ENCODE assay signal across 8 cellular contexts in the genomic region with DNA sequence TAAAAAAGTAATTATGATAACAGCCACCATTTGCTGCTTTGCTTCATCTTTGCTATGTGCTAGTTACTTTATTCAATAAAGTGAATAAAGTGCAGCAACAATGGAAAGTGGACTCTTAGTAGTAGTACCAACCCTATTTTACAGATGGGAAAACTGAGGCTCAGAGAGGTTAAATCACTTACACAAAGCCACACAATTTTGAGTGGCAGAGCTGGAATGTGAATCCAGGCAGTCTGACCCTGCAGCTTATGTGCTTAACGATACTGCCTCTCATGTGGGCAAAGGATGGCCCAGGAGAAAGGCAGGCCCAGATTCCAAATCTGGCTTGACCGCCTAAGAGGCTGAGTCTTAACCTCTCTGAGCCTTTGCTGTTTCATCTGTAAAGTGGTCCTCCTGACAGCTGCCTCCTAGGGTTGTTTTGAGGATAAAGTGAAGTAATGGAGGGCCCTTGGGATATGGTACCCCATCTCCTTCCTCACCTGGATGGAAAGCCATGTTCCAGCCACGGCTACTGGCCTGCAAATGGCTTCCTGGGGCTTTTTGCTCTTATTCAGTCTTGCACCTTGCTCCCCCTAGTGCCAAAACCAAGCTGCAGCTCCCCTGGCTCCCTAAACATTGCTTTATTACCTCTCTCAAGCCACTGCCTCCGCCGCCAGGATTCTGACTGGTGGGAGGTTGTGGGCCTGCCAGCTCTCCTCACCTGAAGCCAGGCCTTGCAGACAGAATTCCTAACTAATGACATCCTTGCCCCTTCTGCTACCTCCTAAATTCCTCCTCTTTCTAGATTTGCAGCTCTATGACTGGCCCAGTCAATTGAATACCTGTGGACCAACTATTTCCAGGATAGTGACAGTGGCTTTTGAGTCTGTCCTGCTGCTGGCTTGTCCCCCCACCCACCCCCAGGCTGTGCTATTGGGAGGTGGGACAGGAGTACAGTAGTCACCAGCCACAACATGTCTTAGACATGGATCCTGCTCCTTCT.
A peak's percentile ranks its signal among the peaks of the same experiment; 100 is the strongest.
DNase-seq lines count a peak whose midpoint lies in the region; ATAC-seq and TF ChIP-seq lines count a peak whose summit lies in the region.

No MANE protein-coding gene starts in this region.

- peaks cover 20 to 33% of the 10 kb centered on the region in 2 donors for H3K4me1 ChIP-seq in thyroid gland

- no peak overlapping the region for H3K4me3 ChIP-seq in thyroid gland (replicated peaks in 1 of 3)

- DNase-seq in AG20443 (ENCODE audit: low spot score) (peak; percentile 57), GM19240 (ENCODE audit: insufficient read length, low spot score) (peak; percentile 4), NCI-H460 (ENCODE audit: extremely low read depth, low read depth) (peak; percentile 56), dermis microvascular lymphatic vessel endothelial cell (ENCODE audit: low read depth in 2 of 2) (peak; percentile 48 to 64), natural killer cell (peak; percentile 40), thyroid gland (peak; percentile 52 to 57)
- peak; percentile 60 for DNase-seq in activated CD4-positive, alpha-beta T cell treated with anti-CD3 and anti-CD28 coated beads, Interleukin-2, amount 50 U/mL, for 1 hour

- no peaks in the 10 kb centered on the region for H3K27me3 ChIP-seq in thyroid gland

- ATAC-seq in natural killer cell (peak; percentile 61 to 86 (median 82)), GM21825 (IDR thresholded peaks at IDR 0.05; ENCODE audit: unreplicated experiment) (no peak)

- TF ChIP-seq CTCF in natural killer cell (IDR thresholded peaks at IDR 0.05), result peak; percentile 73
- peak in 4 of 6 experiments; percentile 39 to 55 (median 50) for TF ChIP-seq CTCF in thyroid gland (IDR thresholded peaks at IDR 0.05)

- H3K36me3 Mint-ChIP-seq in natural killer cell, result no peaks in the 10 kb centered on the region

- no peaks in the 10 kb centered on the region for H3K9me3 ChIP-seq in thyroid gland

- TF ChIP-seq POLR2A in thyroid gland (IDR thresholded peaks at IDR 0.05), result no peak

- H3K4me3 Mint-ChIP-seq in natural killer cell, result no peak overlapping the region

- no peak overlapping the region for H3K27ac Mint-ChIP-seq in natural killer cell

- 66 to 80% methylated on average over 5 of the region's 5 CpGs for WGBS in thyroid gland, 2 donors

- no peaks in the 10 kb centered on the region for H3K27me3 Mint-ChIP-seq in natural killer cell (ENCODE audit: low read depth in 2 of 2)

- no peak overlapping the region for H3K27ac ChIP-seq in thyroid gland

- H3K9me3 Mint-ChIP-seq in natural killer cell, result no peaks in the 10 kb centered on the region

- intact Hi-C loops in natural killer cell (cut with micrococcal nuclease) (loop anchor here (1.0 to 2.0 kb wide), 2 partner anchors 86 to 270 kb away; no protein-coding TSS in a partner anchor), thyroid gland (cut with DNase I) (loop anchor here (5.0 kb wide), 1 partner anchor 270 kb away; no protein-coding TSS in a partner anchor)

- no peaks in the 10 kb centered on the region for H3K36me3 ChIP-seq in thyroid gland

- peaks cover 7 to 14% of the 10 kb centered on the region in 2 donors for H3K4me1 Mint-ChIP-seq in natural killer cell

Comparison
In these comparisons a context has a peak if more than half of its experiments do, and no peak if none do; other contexts are left out.
1. DNase-seq: peak in every context shown above with its lines; median percentile 60 in activated CD4-positive, alpha-beta T cell treated with anti-CD3 and anti-CD28 coated beads, Interleukin-2, amount 50 U/mL, for 1 hour; 57 in AG20443; 56 in NCI-H460; 56 in dermis microvascular lymphatic vessel endothelial cell; 54 in thyroid gland; 40 in natural killer cell; 4 in GM19240.